ENCODE assay signal across 1 cellular context in the genomic region with DNA sequence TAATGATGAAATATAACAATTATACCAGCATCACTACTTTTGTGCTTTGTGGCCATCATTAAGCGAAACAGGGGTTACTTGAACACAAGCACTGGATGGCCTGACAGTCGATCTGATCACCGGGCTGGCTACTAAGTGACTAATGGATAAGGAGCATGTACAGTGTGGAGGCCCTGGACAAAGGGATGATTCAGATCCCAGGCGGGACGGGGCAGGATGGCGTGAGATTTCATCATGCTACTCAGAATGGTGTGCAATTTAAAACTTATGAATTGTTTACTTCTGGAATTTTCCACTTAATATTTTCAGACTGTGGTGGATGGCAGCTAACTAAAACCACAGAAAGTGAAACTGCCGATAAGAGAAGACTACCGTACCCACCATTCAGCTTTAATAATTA.
TF ChIP-seq lines count a peak whose summit lies in the region.

No MANE protein-coding gene starts in this region.

TF ChIP-seq in endothelial cell of umbilical vein, 7 proteins besides CTCF, POLR2A, EP300 and RAD21 (continued from another document):
- TF ChIP-seq JUN (IDR thresholded peaks at IDR 0.05; ENCODE audit: borderline replicate concordance, insufficient read depth, insufficient read length, low read depth) = no peak
TF ChIP-seq in endothelial cell of umbilical vein: peak in this region for 0.
